In genomic region chrX:153726286-153727107, GRCh38 we compare ENCODE assay signal across 9 cellular contexts. TPM values are rescaled to one million over a fixed set of nuclear protein-coding genes. Genes with fewer than 3 reads are reported as not detected.
A peak's percentile ranks its signal among the peaks of the same experiment; 100 is the strongest.
DNase-seq lines count a peak whose midpoint lies in the region; ATAC-seq and TF ChIP-seq lines count a peak whose summit lies in the region.
"Had no signal": no experiment of that assay in that cellular context is flagged by ENCODE, and none has a peak within 500 bp of the region (broad histone marks: within the 10 kb centered on the region; RNA-seq: fewer than 3 reads in every experiment).

No MANE protein-coding gene starts in this region.

- peak overlapping the region; percentile 66 for H3K4me3 Mint-ChIP-seq in T-helper 1 cell treated with Interleukin-12 subunit alpha and Interleukin-12 subunit beta and Interleukin-4 antibody, amounts not matched to agents 30 μg/mL and 1 μg/mL, for 36 hours

- H3K4me2 ChIP-seq in mesendoderm (ENCODE audit: low read length), result peak overlapping the region; percentile 29

- peak overlapping the region; percentile 98 for H3K27ac ChIP-seq in mesendoderm (ENCODE audit: low read depth, low read length)
- H3K27ac ChIP-seq in thoracic aorta, result peak overlapping the region; percentile 83 to 90

- no peak overlapping the region for H2AK5ac ChIP-seq in mesendoderm (ENCODE audit: low read length)

- H3K9ac ChIP-seq in mesendoderm (ENCODE audit: low read length), result peak overlapping the region; percentile 72

- H3K27ac Mint-ChIP-seq in T-helper 1 cell treated with Interleukin-12 subunit alpha and Interleukin-12 subunit beta and Interleukin-4 antibody, amounts not matched to agents 30 μg/mL and 1 μg/mL, for 36 hours, result peak overlapping the region; percentile 76

- DNase-seq in ELF-1 (ENCODE audit: low read depth, low spot score) (peak; percentile 97), HuH-7 (ENCODE audit: low spot score) (peak; percentile 79), dermis blood vessel endothelial cell (peak; percentile 63), mesendoderm (peak; percentile 96), thoracic aorta (ENCODE audit: low spot score) (no peak), middle frontal gyrus (ENCODE audit: extremely low spot score, low spot score) (no peak)

- H3K36me3 ChIP-seq in mesendoderm (ENCODE audit: control insufficient read depth, insufficient read depth, low read length), result no peaks in the 10 kb centered on the region
- peaks cover 3% of the 10 kb centered on the region for H3K36me3 ChIP-seq in thoracic aorta

- ATAC-seq in GM21423 (IDR thresholded peaks at IDR 0.05; ENCODE audit: unreplicated experiment) (peak; percentile 51), thoracic aorta (ENCODE audit: insufficient number of reproducible peaks, low FRiP score, low read depth) (no peak)
- ATAC-seq: activated naive CD4-positive, alpha-beta T cell treated with anti-CD3 and anti-CD28 coated beads, Interleukin-2, amount 50 U/mL, for 72 hours had no signal

- no peak overlapping the region for H3K4me3 ChIP-seq in mesendoderm (ENCODE audit: low read length)
- peak overlapping the region; percentile 80 for H3K4me3 ChIP-seq in thoracic aorta

- peaks cover 4% of the 10 kb centered on the region for H3K9me3 Mint-ChIP-seq in T-helper 1 cell treated with Interleukin-12 subunit alpha and Interleukin-12 subunit beta and Interleukin-4 antibody, amounts not matched to agents 30 μg/mL and 1 μg/mL, for 36 hours

- no peaks in the 10 kb centered on the region for H3K9me3 ChIP-seq in thoracic aorta

- H3K23ac ChIP-seq in mesendoderm (ENCODE audit: low read length), result no peak overlapping the region

- peak overlapping the region; percentile 88 for H3K56ac ChIP-seq in mesendoderm (ENCODE audit: low read length)

- H3K36me3 Mint-ChIP-seq in T-helper 1 cell treated with Interleukin-12 subunit alpha and Interleukin-12 subunit beta and Interleukin-4 antibody, amounts not matched to agents 30 μg/mL and 1 μg/mL, for 36 hours (ENCODE audit: low read depth), result peaks cover 17% of the 10 kb centered on the region

- H4K5ac ChIP-seq in mesendoderm (ENCODE audit: low read length), result no peak overlapping the region

- H3K4me1 ChIP-seq in mesendoderm (ENCODE audit: control insufficient read depth, low read depth, low read length) (peaks cover 3% of the 10 kb centered on the region), thoracic aorta (ENCODE audit: control insufficient read depth in 1 of 2, low read depth in 2 of 2) (peaks cover 20 to 52% of the 10 kb centered on the region in 2 donors)

- peaks cover 24% of the 10 kb centered on the region for H3K4me1 Mint-ChIP-seq in T-helper 1 cell treated with Interleukin-12 subunit alpha and Interleukin-12 subunit beta and Interleukin-4 antibody, amounts not matched to agents 30 μg/mL and 1 μg/mL, for 36 hours (ENCODE audit: low read depth)

- peak overlapping the region; percentile 96 for H2BK5ac ChIP-seq in mesendoderm (ENCODE audit: low read length)

- TF ChIP-seq CTCF in thoracic aorta (IDR thresholded peaks at IDR 0.05), result no peak

- H2BK120ac ChIP-seq in mesendoderm (ENCODE audit: low read depth, low read length), result peak overlapping the region; percentile 86

- H3K27me3 Mint-ChIP-seq in T-helper 1 cell treated with Interleukin-12 subunit alpha and Interleukin-12 subunit beta and Interleukin-4 antibody, amounts not matched to agents 30 μg/mL and 1 μg/mL, for 36 hours (ENCODE audit: low read depth), result no peaks in the 10 kb centered on the region

- peak overlapping the region; percentile 69 for H3K18ac ChIP-seq in mesendoderm (ENCODE audit: low read length)

- peak overlapping the region; percentile 83 for H3K4ac ChIP-seq in mesendoderm (ENCODE audit: low read depth, low read length)

- H3K27me3 ChIP-seq in mesendoderm (ENCODE audit: insufficient read depth, low read length, poor library complexity) (no peaks in the 10 kb centered on the region), thoracic aorta (replicated peaks; ENCODE audit: insufficient read depth) (no peaks in the 10 kb centered on the region)

- no peak overlapping the region for H4K8ac ChIP-seq in mesendoderm (ENCODE audit: low read depth, low read length)

- peaks cover 30% of the 10 kb centered on the region for H3K79me2 ChIP-seq in mesendoderm (ENCODE audit: control insufficient read depth, insufficient read depth, low read length)

- no peaks in the 10 kb centered on the region for H3K79me1 ChIP-seq in mesendoderm (ENCODE audit: low read length)

- WGBS in mesendoderm (ENCODE audit: extremely low coverage, insufficient coverage, low lambda C conversion rate), result no CpG with 5 or more reads among the region's 35 CpGs

- H2BK15ac ChIP-seq in mesendoderm (replicated peaks; ENCODE audit: low read depth), result no peak overlapping the region

RNA-seq across cellular contexts. Expression of gene ABCD1, which starts 1.8 kb away (rescaled TPM):
- total RNA-seq in dermis blood vessel endothelial cell, result 10.0 and 16.6 TPM in 2 replicates
- polyA plus RNA-seq in mesendoderm (2013, experiment 1 of 2), result 13.0 TPM
- polyA plus RNA-seq in mesendoderm (2013, experiment 2 of 2), result 12.3 TPM
- total RNA-seq in thoracic aorta, result 10 to 100 TPM; 24.3 to 40.6 TPM

RNA-seq across cellular contexts. Expression of gene BCAP31, which starts 2.3 kb away (rescaled TPM):
- total RNA-seq in dermis blood vessel endothelial cell, result 303 and 321 TPM in 2 replicates
- 107 TPM for polyA plus RNA-seq in mesendoderm (2013, experiment 1 of 2)
- polyA plus RNA-seq in mesendoderm (2013, experiment 2 of 2), result 106 TPM
- total RNA-seq in thoracic aorta, result 100 to 1,000 TPM in 1 of 2 donors, 10 to 100 TPM in 1; 82.7 to 104 TPM

RNA-seq across cellular contexts. Expression of gene PLXNB3, which starts 37.6 kb away (rescaled TPM):
- total RNA-seq in dermis blood vessel endothelial cell (5.1 and 14.1 TPM in 2 replicates), thoracic aorta (10 to 100 TPM; 40.8 to 52.2 TPM)
- 0.39 TPM for polyA plus RNA-seq in mesendoderm (2013, experiment 1 of 2)
- 0.39 TPM for polyA plus RNA-seq in mesendoderm (2013, experiment 2 of 2)

RNA-seq across cellular contexts. Expression of gene SLC6A8, which starts 38.8 kb away (rescaled TPM):
- total RNA-seq in dermis blood vessel endothelial cell (3.3 and 4.6 TPM in 2 replicates), thoracic aorta (10 to 100 TPM; 16.8 to 16.9 TPM)
- polyA plus RNA-seq in mesendoderm (2013, experiment 1 of 2), result 26.9 TPM
- 27.7 TPM for polyA plus RNA-seq in mesendoderm (2013, experiment 2 of 2)

RNA-seq across cellular contexts. Expression of gene PNCK, which starts 52.9 kb away (rescaled TPM):
- total RNA-seq in dermis blood vessel endothelial cell (not detected in 2 replicates), thoracic aorta (1 to 10 TPM; 1.2 to 3.2 TPM)
- polyA plus RNA-seq in mesendoderm (2013, experiment 1 of 2), result 0.41 TPM
- polyA plus RNA-seq in mesendoderm (2013, experiment 2 of 2), result 0.39 TPM

Comparison
In these comparisons a context has a peak if more than half of its experiments do, and no peak if none do; other contexts are left out.
1. DNase-seq: peak in ELF-1 (single experiment), HuH-7 (single experiment), dermis blood vessel endothelial cell (single experiment) and mesendoderm (single experiment); none in thoracic aorta (single experiment) and middle frontal gyrus (single experiment).